In genomic region chr11:45846174-45846675, GRCh38 we compare ENCODE assay signal across 9 cellular contexts. TPM values are rescaled to one million over a fixed set of nuclear protein-coding genes. Genes with fewer than 3 reads are reported as not detected.
DNase-seq lines count a peak whose midpoint lies in the region; ATAC-seq, FAIRE-seq and TF ChIP-seq lines count a peak whose summit lies in the region.
"Had no signal": no experiment of that assay in that cellular context is flagged by ENCODE, and none has a peak within 500 bp of the region (broad histone marks: within the 10 kb centered on the region; RNA-seq: fewer than 3 reads in every experiment).

No MANE protein-coding gene starts in this region.

- H2BK20ac ChIP-seq in H9 (ENCODE audit: low read depth, low read length, poor library complexity, severe bottlenecking): no peak overlapping the region

- peaks cover 6% of the 10 kb centered on the region for H3K23me2 ChIP-seq in H9 (ENCODE audit: insufficient read length, low read depth, low read length, poor library complexity, severe bottlenecking)

- peaks cover 13% of the 10 kb centered on the region; the same call in 1 of the 2 replicates for H4K20me1 ChIP-seq in GM23338 (replicated peaks; ENCODE audit: insufficient read depth)
- no peaks in the 10 kb centered on the region for H4K20me1 ChIP-seq in H9 (ENCODE audit: control insufficient read depth, insufficient read depth, insufficient read length)

- no peak for TF ChIP-seq CTCF in GM23338 (conservative IDR thresholded peaks at IDR 0.05; ENCODE audit: low read depth in 2 of 2)
- TF ChIP-seq CTCF in activated B cell treated with CpG ODN at 0.5 μM for 24 hours (IDR thresholded peaks at IDR 0.05): no peak
- TF ChIP-seq CTCF in kidney (IDR thresholded peaks at IDR 0.05; ENCODE audit: borderline replicate concordance, extremely low read depth, insufficient read depth): no peak
- TF ChIP-seq CTCF in spleen (IDR thresholded peaks at IDR 0.05 in 8 of 11, conservative IDR thresholded peaks at IDR 0.05 in 3 of 11): no peak
- TF ChIP-seq CTCF in H9 (conservative IDR thresholded peaks at IDR 0.05): no peak

- H2BK120ac ChIP-seq in H9 (ENCODE audit: low read depth, low read length, poor library complexity, severe bottlenecking): no peak overlapping the region

- H3K79me2 ChIP-seq in GM23338 (replicated peaks; ENCODE audit: insufficient read depth) (peaks cover 17% of the 10 kb centered on the region), H9 (ENCODE audit: insufficient read depth, low read length) (no peaks in the 10 kb centered on the region)

- no peaks in the 10 kb centered on the region for H3K36me3 Mint-ChIP-seq in GM23338 (ENCODE audit: low read depth)
- H3K36me3 Mint-ChIP-seq in activated B cell treated with CpG ODN at 0.5 μM for 24 hours (ENCODE audit: low read depth): peaks cover 11% of the 10 kb centered on the region
- H3K36me3 Mint-ChIP-seq in H9 (ENCODE audit: insufficient read depth in 1 of 3, low read depth in 3 of 3): no peaks in the 10 kb centered on the region; a peak in 1 of 7 replicates

- no peak for FAIRE-seq in kidney (lab: Jason Lieb, UNC)
- FAIRE-seq: bronchial epithelial cell had no signal

- H3K36me3 ChIP-seq in GM23338 (ENCODE audit: insufficient read depth) (no peaks in the 10 kb centered on the region), kidney (ENCODE audit: control insufficient read depth in 1 of 2, insufficient read depth in 2 of 2, low read length in 2 of 2) (no peaks in the 10 kb centered on the region), spleen (peaks cover 0 to 7% (median 0%) of the 10 kb centered on the region in 6 donors)

- intact Hi-C loops in activated B cell treated with CpG ODN at 0.5 μM for 24 hours (cut with micrococcal nuclease) (loop anchor here (2.0 to 10.0 kb wide), 3 partner anchors 39 to 769 kb away; partner anchors contain the start of genes ATG13, DGKZ, HARBI1 and MAPK8IP1), kidney (cut with DNase I) (no loop called here), spleen (cut with DNase I; ENCODE audit: low total_unique reads) (no loop called here)

- POLR2A ChIA-PET in activated B cell treated with CpG ODN at 0.5 μM for 24 hours (lab: Charles Lee): interaction anchor here (0.6 to 2.6 kb wide), 13 partner anchors 28 to 1000 kb away, joined by 3 to 29 read pairs (median 9); partner anchors contain the start of genes AMBRA1, CKAP5, PEX16 and PHF21A

- no peaks in the 10 kb centered on the region for H3K9me3 ChIP-seq in kidney (ENCODE audit: control insufficient read depth in 1 of 2, low read length in 2 of 2)
- no peaks in the 10 kb centered on the region for H3K9me3 ChIP-seq in spleen
- no peaks in the 10 kb centered on the region for H3K9me3 ChIP-seq in H9 (ENCODE audit: control insufficient read depth, low read depth, low read length)

- H3K14ac ChIP-seq in H9 (ENCODE audit: insufficient read depth, low read length): no peak overlapping the region

- H3K9me3 Mint-ChIP-seq in GM23338 (no peaks in the 10 kb centered on the region), activated B cell treated with CpG ODN at 0.5 μM for 24 hours (no peaks in the 10 kb centered on the region), H9 (peaks cover 0 to 3% of the 10 kb centered on the region in 2 experiments; a peak in 2 of 5 replicates)

- H2BK5ac ChIP-seq in H9 (ENCODE audit: insufficient read length, low read length): no peak overlapping the region

- no peak overlapping the region for H4K91ac ChIP-seq in H9 (ENCODE audit: insufficient read length, low read depth, low read length)

- H3K4ac ChIP-seq in H9 (ENCODE audit: low read depth, low read length): no peak overlapping the region

- H3K79me1 ChIP-seq in H9 (ENCODE audit: insufficient read depth, low read depth, low read length, poor library complexity, severe bottlenecking): no peaks in the 10 kb centered on the region

- H4K8ac ChIP-seq in H9 (replicated peaks; ENCODE audit: insufficient read length, low read depth, low read length): no peak overlapping the region

- no peak overlapping the region for H3K23ac ChIP-seq in H9 (ENCODE audit: insufficient read length, low read depth, low read length)

- ATAC-seq in GM23338 (no peak), activated B cell treated with CpG ODN at 0.5 μM for 24 hours (ENCODE audit: low read depth) (no peak), HG02852 (IDR thresholded peaks at IDR 0.05; ENCODE audit: unreplicated experiment) (no peak)

- H3K4me3 ChIP-seq in GM23338 (no peak overlapping the region), kidney (ENCODE audit: low read length in 2 of 2) (peak overlapping the region in 1 of 2 donors; percentile 23), spleen (peak overlapping the region in 2 of 8 donors; percentile 76 to 96)

- no peak overlapping the region for H3K56ac ChIP-seq in H9 (ENCODE audit: insufficient read length, low read depth, low read length)

- H3K9ac ChIP-seq in kidney (ENCODE audit: low read length in 2 of 2): peak overlapping the region in 1 of 2 donors; percentile 20
- H3K9ac ChIP-seq in H9 (ENCODE audit: extremely low read depth, insufficient read length, low read length): no peak overlapping the region

- no peak overlapping the region for H3K27ac ChIP-seq in GM23338 (ENCODE audit: low read depth)
- H3K27ac ChIP-seq in kidney (ENCODE audit: low read depth in 2 of 2, low read length in 2 of 2): peak overlapping the region; percentile 86 to 94
- peak overlapping the region; percentile 85 to 96 (median 92) for H3K27ac ChIP-seq in spleen
- H3K27ac ChIP-seq in H9 (ENCODE audit: insufficient read length, low read depth, low read length): no peak overlapping the region

- WGBS in spleen, 5 donors: 73 to 80% (median 76%) methylated on average over 4 of the region's 4 CpGs
- WGBS in H9 (ENCODE audit: extremely low coverage, insufficient read length, low lambda C conversion rate): no CpG with 5 or more reads among the region's 4 CpGs

- peaks cover 18% of the 10 kb centered on the region; the same call in 2 of the 3 replicates for H3K4me1 Mint-ChIP-seq in GM23338
- peaks cover 61% of the 10 kb centered on the region for H3K4me1 Mint-ChIP-seq in activated B cell treated with CpG ODN at 0.5 μM for 24 hours
- peaks cover 16 to 23% of the 10 kb centered on the region in 2 experiments for H3K4me1 Mint-ChIP-seq in H9

- H3K4me2 ChIP-seq in GM23338: no peak overlapping the region
- no peak overlapping the region for H3K4me2 ChIP-seq in H9 (ENCODE audit: insufficient read depth, insufficient read length, low read length)

- H3K27me3 Mint-ChIP-seq in GM23338 (ENCODE audit: insufficient read depth, low read depth, poor library complexity) (peaks cover 20% of the 10 kb centered on the region), activated B cell treated with CpG ODN at 0.5 μM for 24 hours (no peaks in the 10 kb centered on the region), H9 (ENCODE audit: low read depth) (peaks cover 38% of the 10 kb centered on the region)

- no peak overlapping the region for H2BK15ac ChIP-seq in H9 (ENCODE audit: low read depth, low read length)

- H2AFZ ChIP-seq in GM23338 (no peak overlapping the region), H9 (ENCODE audit: low read length) (no peak overlapping the region)

- peaks cover 35% of the 10 kb centered on the region for H3K27me3 ChIP-seq in GM23338 (ENCODE audit: insufficient read depth)
- no peaks in the 10 kb centered on the region for H3K27me3 ChIP-seq in spleen (replicated peaks in 1 of 7)
- peaks cover 7% of the 10 kb centered on the region; the same call in 1 of the 2 replicates for H3K27me3 ChIP-seq in H9 (ENCODE audit: insufficient read depth, low read length)

- no peak for DNase-seq in GM23338 (ENCODE audit: low spot score)
- no peak for DNase-seq in activated B cell treated with CpG ODN at 0.5 μM for 24 hours
- no peak for DNase-seq in kidney
- no peak for DNase-seq in spleen
- DNase-seq in H9: no peak
- DNase-seq in SW480 (ENCODE audit: low spot score): no peak
- DNase-seq: NCI-H1930 had no signal

- CTCF ChIA-PET in activated B cell treated with CpG ODN at 0.5 μM for 24 hours (lab: Charles Lee): interaction anchor here (1.1 to 2.1 kb wide), 3 partner anchors 74 to 160 kb away, joined by 4 to 10 read pairs (median 9); no protein-coding TSS in a partner anchor

- H3K9me2 ChIP-seq in GM23338 (ENCODE audit: insufficient read depth): no peaks in the 10 kb centered on the region

- H2BK12ac ChIP-seq in H9 (ENCODE audit: insufficient read length, low read depth, low read length): no peak overlapping the region

- no peak overlapping the region for H3T11ph ChIP-seq in H9 (ENCODE audit: low read length)

- H3K4me1 ChIP-seq in GM23338 (ENCODE audit: insufficient read depth): peaks cover 10% of the 10 kb centered on the region; the same call in 1 of the 2 replicates
- peaks cover 17 to 23% of the 10 kb centered on the region in 2 donors for H3K4me1 ChIP-seq in kidney (ENCODE audit: control insufficient read depth in 1 of 2, insufficient read depth in 1 of 2, low read depth in 1 of 2, low read length in 2 of 2)
- H3K4me1 ChIP-seq in spleen: peaks cover 32 to 58% (median 54%) of the 10 kb centered on the region in 6 donors
- peaks cover 2% of the 10 kb centered on the region; the same call in 1 of the 2 replicates for H3K4me1 ChIP-seq in H9 (ENCODE audit: insufficient read depth, low read length)

- no peak overlapping the region for H3K27ac Mint-ChIP-seq in GM23338
- peak overlapping the region; percentile 94 for H3K27ac Mint-ChIP-seq in activated B cell treated with CpG ODN at 0.5 μM for 24 hours
- no peak overlapping the region for H3K27ac Mint-ChIP-seq in H9

- no peak overlapping the region for H4K5ac ChIP-seq in H9 (ENCODE audit: insufficient read length, low read depth, low read length)

- H3K4me3 Mint-ChIP-seq in GM23338 (peak overlapping the region; percentile 83; the same call in 1 of the 3 replicates), activated B cell treated with CpG ODN at 0.5 μM for 24 hours (peak overlapping the region; percentile 85), H9 (peak overlapping the region in 1 of 2 experiments; percentile 88; a peak in 1 of 5 replicates)

- 0 out of 2 replicates have a peak, but pooled peaks cover 5% of the 10 kb centered on the region for H3F3A ChIP-seq in GM23338 (replicated peaks; ENCODE audit: low read depth)

- H2AK5ac ChIP-seq in H9 (ENCODE audit: insufficient read length, low read length): no peak overlapping the region

- H3K18ac ChIP-seq in H9 (ENCODE audit: insufficient read length, low read depth, low read length): no peak overlapping the region

- no peak for TF ChIP-seq POLR2A in spleen (IDR thresholded peaks at IDR 0.05)

RNA-seq across cellular contexts. Expression of gene CRY2, which starts 1.1 kb away (rescaled TPM):
- total RNA-seq in GM23338 (2014; rRNA removed; shearing (Covaris generic)): 14.6 and 15.4 TPM in 2 replicates
- polyA plus RNA-seq in GM23338 (2016; fragmentation: Nextera tagmentation; extraction: Ambion mirVana) (5.6 and 9.5 TPM in 2 replicates), kidney (ENCODE audit: insufficient read depth, low read depth, low replicate concordance) (20.7 TPM), spleen (10 to 100 TPM in 1 of 3 donors, 1 to 10 TPM in 2; 5.6 to 10.9 (median 5.6) TPM)
- total RNA-seq in activated B cell treated with CpG ODN at 0.5 μM for 24 hours (47.5 and 56.8 TPM in 2 replicates), kidney (44.5 TPM), spleen (10 to 100 TPM; 27.1 to 39.2 (median 33.1) TPM), H9 (2021) (14.4 and 14.5 TPM in 2 replicates)

RNA-seq across cellular contexts. Expression of gene MAPK8IP1, which starts 39.2 kb away (rescaled TPM):
- total RNA-seq in GM23338 (2014; rRNA removed; shearing (Covaris generic)): 34.1 and 39.4 TPM in 2 replicates
- 5.9 and 6.8 TPM in 2 replicates for polyA plus RNA-seq in GM23338 (2016; fragmentation: Nextera tagmentation; extraction: Ambion mirVana)
- 1.9 and 3.4 TPM in 2 replicates for total RNA-seq in activated B cell treated with CpG ODN at 0.5 μM for 24 hours
- total RNA-seq in kidney: 15.7 TPM
- polyA plus RNA-seq in kidney (ENCODE audit: insufficient read depth, low read depth, low replicate concordance): 24.8 TPM
- total RNA-seq in spleen: 1 to 10 TPM; 1.7 to 6.0 (median 3.4) TPM
- 1 to 10 TPM in 2 of 3 donors, under 1 TPM in 1; 0.80 to 2.2 (median 1.3) TPM for polyA plus RNA-seq in spleen
- total RNA-seq in H9 (2021): 30.1 and 30.2 TPM in 2 replicates

RNA-seq across cellular contexts. Expression of gene SLC35C1, which starts 41.3 kb away (rescaled TPM):
- total RNA-seq in GM23338 (2014; rRNA removed; shearing (Covaris generic)): 6.9 and 11.0 TPM in 2 replicates
- polyA plus RNA-seq in GM23338 (2016; fragmentation: Nextera tagmentation; extraction: Ambion mirVana) (6.8 and 7.7 TPM in 2 replicates), kidney (ENCODE audit: insufficient read depth, low read depth, low replicate concordance) (5.7 TPM), spleen (1 to 10 TPM; 2.8 to 7.4 (median 4.1) TPM)
- total RNA-seq in activated B cell treated with CpG ODN at 0.5 μM for 24 hours (8.6 and 8.8 TPM in 2 replicates), kidney (20.6 TPM), spleen (10 to 100 TPM in 5 of 7 donors, 1 to 10 TPM in 2; 9.3 to 14.2 (median 12.1) TPM), H9 (2021) (8.9 and 10.4 TPM in 2 replicates)

Comparison
In these comparisons a context has a peak if more than half of its experiments do, and no peak if none do; other contexts are left out.
1. H3K27ac ChIP-seq: peak in kidney (2 of 2) and spleen (8 of 8); none in GM23338 (single experiment) and H9 (single experiment).